Comparison of ENCODE assay signal across 8 cellular contexts in genomic region chr5:61332369-61332745, GRCh38. TPM values are rescaled to one million over a fixed set of nuclear protein-coding genes. Genes with fewer than 3 reads are reported as not detected.
A peak's percentile ranks its signal among the peaks of the same experiment; 100 is the strongest.
DNase-seq lines count a peak whose midpoint lies in the region; ATAC-seq, FAIRE-seq and TF ChIP-seq lines count a peak whose summit lies in the region.

No MANE protein-coding gene starts in this region.

- H3K27ac ChIP-seq in HL-60 (replicated peaks) = no peak overlapping the region

- no peaks in the 10 kb centered on the region for H3K27me3 ChIP-seq in HL-60 (ENCODE audit: insufficient read depth, poor library complexity, severe bottlenecking)

- no peak for FAIRE-seq in frontal cortex (lab: Jason Lieb, UNC)

- ATAC-seq in HG02870 (IDR thresholded peaks at IDR 0.05; ENCODE audit: unreplicated experiment) = no peak

- TF ChIP-seq CTCF in HL-60 (IDR thresholded peaks at IDR 0.05; ENCODE audit: insufficient read depth, low read length) = no peak

- intact Hi-C loops in posterior cingulate gyrus (cut with DNase I) = loop anchor here (5.0 to 10.0 kb wide), 5 partner anchors 75 to 485 kb away; partner anchors contain the start of gene SMIM15

- DNase-seq in NK-92 treated with Interleukin-12 subunit alpha and Interleukin-12 subunit beta, amount 100 ng/mL, for 24 hours (lab: John Stamatoyannopoulos, UW) = peak; percentile 49
- DNase-seq in NK-92 (lab: John Stamatoyannopoulos, UW; ENCODE audit: unreplicated experiment) (no peak), HL-60 (ENCODE audit: low read depth in 1 of 2, low spot score in 1 of 2) (no peak), activated T-cell treated with anti-CD3 and anti-CD28 coated beads for 48 hours (ENCODE audit: low read depth) (peak; percentile 29), frontal cortex (ENCODE audit: low spot score in 2 of 2) (peak; percentile 23 to 60), posterior cingulate gyrus (peak in 7 of 10 donors; percentile 18 to 87 (median 31)), iPS-NIHi7 (ENCODE audit: extremely low spot score) (no peak)

- H3K4me3 ChIP-seq in HL-60 (replicated peaks; ENCODE audit: insufficient read depth, low read length) = peak overlapping the region; percentile 52

RNA-seq across cellular contexts. Expression of gene ZSWIM6, which starts 0.3 kb away (rescaled TPM):
- 48.5 TPM for total RNA-seq in frontal cortex

Comparison
In these comparisons a context has a peak if more than half of its experiments do, and no peak if none do; other contexts are left out.
1. DNase-seq: peak in NK-92 treated with Interleukin-12 subunit alpha and Interleukin-12 subunit beta, amount 100 ng/mL, for 24 hours (single experiment), activated T-cell treated with anti-CD3 and anti-CD28 coated beads for 48 hours (single experiment), frontal cortex (2 of 2) and posterior cingulate gyrus (7 of 10); none in NK-92 (single experiment), HL-60 (0 of 2) and iPS-NIHi7 (single experiment).